Comparison of ENCODE assay signal across 18 cellular contexts in the genomic region with DNA sequence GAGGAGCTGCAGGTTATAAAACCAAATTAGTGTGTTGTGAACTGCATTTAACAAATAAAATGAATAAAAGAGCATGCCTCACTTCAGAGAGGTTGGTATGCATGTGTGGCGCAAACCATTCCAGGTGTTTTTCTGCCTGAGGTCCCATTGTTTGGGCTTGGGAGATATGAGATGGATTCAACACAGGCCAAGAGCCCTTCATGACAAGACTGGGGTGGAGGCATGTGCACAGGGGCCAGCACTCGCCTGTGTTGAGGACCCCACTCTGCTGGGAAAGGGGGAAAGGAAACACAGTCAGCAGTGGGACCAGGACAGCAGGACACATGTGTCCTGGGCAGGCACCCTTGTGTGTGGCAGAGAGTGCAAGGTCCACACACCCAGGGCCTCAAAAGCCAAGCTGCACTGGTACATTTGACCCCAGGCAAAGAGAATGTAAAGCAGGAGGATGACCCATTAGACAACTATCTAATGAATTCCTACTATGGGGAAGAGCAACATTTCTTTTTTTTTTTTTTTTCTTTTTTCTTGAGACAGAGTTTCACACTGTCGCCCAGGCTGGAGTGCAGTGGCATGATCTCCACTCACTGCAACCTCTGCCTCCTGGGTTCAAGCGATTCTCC. TPM values are rescaled to one million over a fixed set of nuclear protein-coding genes. Genes with fewer than 3 reads are reported as not detected.
DNase-seq lines count a peak whose midpoint lies in the region; TF ChIP-seq lines count a peak whose summit lies in the region.
"Had no signal": no experiment of that assay in that cellular context is flagged by ENCODE, and none has a peak within 500 bp of the region (broad histone marks: within the 10 kb centered on the region; RNA-seq: fewer than 3 reads in every experiment).

No MANE protein-coding gene starts in this region.

- no peak overlapping the region for H3K4me3 Mint-ChIP-seq in chondrocyte (ENCODE audit: unreplicated experiment)
- H3K4me3 Mint-ChIP-seq: CD8-positive, alpha-beta memory T cell had no signal

- no peaks in the 10 kb centered on the region for H3K4me1 Mint-ChIP-seq in chondrocyte (ENCODE audit: low read depth)
- H3K4me1 Mint-ChIP-seq: CD8-positive, alpha-beta memory T cell had no signal

- TF ChIP-seq CTCF in chondrocyte (IDR thresholded peaks at IDR 0.05): no peak

- peaks cover 32% of the 10 kb centered on the region for H3K27me3 Mint-ChIP-seq in chondrocyte (ENCODE audit: low read depth)

- H3K9me3 Mint-ChIP-seq in chondrocyte (ENCODE audit: low read depth): no peaks in the 10 kb centered on the region

- no peak overlapping the region for H3K27ac Mint-ChIP-seq in chondrocyte (ENCODE audit: unreplicated experiment)

- DNase-seq in AG20443 (ENCODE audit: low spot score) (peak; percentile 28), ELR (ENCODE audit: low read depth) (peak; percentile 66), RPMI7951 (ENCODE audit: low read depth) (peak; percentile 27), kidney tubule cell (ENCODE audit: low spot score) (peak; percentile 35), NCI-H2171 treated with DMSO at 0.1 percent for 48 hours (lab: John Stamatoyannopoulos, UW) (no peak), AML-193 (lab: John Stamatoyannopoulos, UW) (no peak), chondrocyte (ENCODE audit: low spot score) (no peak), iPS-NIHi11 (ENCODE audit: low spot score) (no peak)
- DNase-seq: CD8-positive, alpha-beta memory T cell; DMS 273 treated with DMSO at 0.1 percent for 48 hours; NCI-H146; NCI-H2107; NCI-H69; NK-92 treated with Interleukin-12 subunit alpha and Interleukin-12 subunit beta, amount 100 ng/mL, for 24 hours; OCI-M1 had no signal

- peaks cover 2% of the 10 kb centered on the region for H3K36me3 Mint-ChIP-seq in chondrocyte (ENCODE audit: low read depth)
- H3K36me3 Mint-ChIP-seq: CD8-positive, alpha-beta memory T cell had no signal

RNA-seq across cellular contexts. Expression of a gene that starts 9.2 kb away (rescaled TPM):
- not detected in 2 replicates for total RNA-seq in RPMI7951 (2014; rRNA removed; shearing (Covaris generic))
- not detected in 3 replicates for total RNA-seq in chondrocyte
- total RNA-seq: CD8-positive, alpha-beta memory T cell; GM12878; HT1080; Right ventricle myocardium inferior had no signal

RNA-seq across cellular contexts. Expression of a gene that starts 12.9 kb away (rescaled TPM):
- total RNA-seq in RPMI7951 (2014; rRNA removed; shearing (Covaris generic)): not detected in 2 replicates
- total RNA-seq in chondrocyte: not detected in 3 replicates
- total RNA-seq: CD8-positive, alpha-beta memory T cell; GM12878; HT1080; Right ventricle myocardium inferior had no signal

Comparison
In these comparisons a context has a peak if more than half of its experiments do, and no peak if none do; other contexts are left out.
1. DNase-seq: peak in AG20443 (single experiment), ELR (single experiment), RPMI7951 (single experiment) and kidney tubule cell (single experiment); none in NCI-H2171 treated with DMSO at 0.1 percent for 48 hours (single experiment), AML-193 (0 of 2), chondrocyte (single experiment) and iPS-NIHi11 (single experiment).